15 cellular contexts compared by ENCODE assay signal in genomic region chr12:122942609-122943008, GRCh38. TPM values are rescaled to one million over a fixed set of nuclear protein-coding genes. Genes with fewer than 3 reads are reported as not detected.
A peak's percentile ranks its signal among the peaks of the same experiment; 100 is the strongest.
DNase-seq lines count a peak whose midpoint lies in the region; ATAC-seq, FAIRE-seq and TF ChIP-seq lines count a peak whose summit lies in the region.
"Had no signal": no experiment of that assay in that cellular context is flagged by ENCODE, and none has a peak within 500 bp of the region (broad histone marks: within the 10 kb centered on the region; RNA-seq: fewer than 3 reads in every experiment).

No MANE protein-coding gene starts in this region.

- peaks cover 0 to 1% of the 10 kb centered on the region in 2 donors for H3K36me3 Mint-ChIP-seq in CD14-positive monocyte
- no peaks in the 10 kb centered on the region for H3K36me3 Mint-ChIP-seq in activated T-helper 1 cell treated with anti-CD3 and anti-CD28 coated beads, Interleukin-12 subunit alpha, Interleukin-12 subunit beta, Interleukin-2, Interleukin-4 antibody, amounts not matched to agents 30 ng/mL and 10 ng/mL and 1 ng/mL, durations not matched to agents 14 hours and 24 hours and 36 hours (ENCODE audit: low read depth)
- H3K36me3 Mint-ChIP-seq: CD4-positive, alpha-beta memory T cell had no signal

- BruUV-seq in endothelial cell of umbilical vein (replicated peaks; lab: Mats Ljungman, UMichigan) = no TSS peak

- H3K4me1 Mint-ChIP-seq in CD14-positive monocyte = peaks cover 34% of the 10 kb centered on the region
- H3K4me1 Mint-ChIP-seq in activated T-helper 1 cell treated with anti-CD3 and anti-CD28 coated beads, Interleukin-12 subunit alpha, Interleukin-12 subunit beta, Interleukin-2, Interleukin-4 antibody, amounts not matched to agents 30 ng/mL and 10 ng/mL and 1 ng/mL, durations not matched to agents 14 hours and 24 hours and 36 hours (ENCODE audit: low read depth) = peaks cover 42% of the 10 kb centered on the region

- DNase-seq in Daoy (ENCODE audit: low read depth) (peak; percentile 66), NCI-H345 treated with DMSO at 0.1 percent for 48 hours (lab: John Stamatoyannopoulos, UW; ENCODE audit: unreplicated experiment) (peak; percentile 15), endothelial cell of umbilical vein (ENCODE audit: low read depth, low spot score) (no peak), sigmoid colon (no peak), CD14-positive monocyte (ENCODE audit: low spot score) (no peak), anterior cingulate cortex (lab: John Stamatoyannopoulos, UW) (no peak), pancreas (no peak)
- DNase-seq in activated T-helper 1 cell treated with anti-CD3 and anti-CD28 coated beads, Interleukin-12 subunit alpha, Interleukin-12 subunit beta, Interleukin-2, Interleukin-4 antibody, amounts not matched to agents 30 ng/mL and 10 ng/mL and 1 ng/mL, durations not matched to agents 14 hours and 24 hours and 36 hours (ENCODE audit: low spot score) = no peak
- DNase-seq: activated CD8-positive, alpha-beta memory T cell treated with anti-CD3 and anti-CD28 coated beads for 24 hours; CD4-positive, alpha-beta memory T cell; central memory CD4-positive, alpha-beta T cell; retina; SHP77 treated with DMSO at 0.1 percent for 48 hours; stimulated activated naive CD8-positive, alpha-beta T cell treated with anti-CD3 and anti-CD28 coated beads, Interleukin-15, amount 100 ng/mL, for 72 hours had no signal

- peaks cover 0 to 2% (median 1%) of the 10 kb centered on the region in 7 donors for H3K9me3 Mint-ChIP-seq in CD14-positive monocyte
- H3K9me3 Mint-ChIP-seq in activated T-helper 1 cell treated with anti-CD3 and anti-CD28 coated beads, Interleukin-12 subunit alpha, Interleukin-12 subunit beta, Interleukin-2, Interleukin-4 antibody, amounts not matched to agents 30 ng/mL and 10 ng/mL and 1 ng/mL, durations not matched to agents 14 hours and 24 hours and 36 hours = no peaks in the 10 kb centered on the region
- H3K9me3 Mint-ChIP-seq: CD4-positive, alpha-beta memory T cell; stimulated activated naive CD8-positive, alpha-beta T cell treated with anti-CD3 and anti-CD28 coated beads, Interleukin-15, amount 100 ng/mL, for 72 hours had no signal

- intact Hi-C loops in endothelial cell of umbilical vein (cut with micrococcal nuclease) = loop anchor here (1.0 to 5.0 kb wide), 2 partner anchors 33 to 45 kb away; partner anchors contain the start of genes OGFOD2 and VPS37B
- intact Hi-C loops in sigmoid colon (cut with DNase I) = no loop called here
- intact Hi-C loops in CD14-positive monocyte (cut with micrococcal nuclease) = no loop called here
- intact Hi-C loops in activated T-helper 1 cell treated with anti-CD3 and anti-CD28 coated beads, Interleukin-12 subunit alpha, Interleukin-12 subunit beta, Interleukin-2, Interleukin-4 antibody, amounts not matched to agents 30 ng/mL and 10 ng/mL and 1 ng/mL, durations not matched to agents 14 hours and 24 hours and 36 hours (cut with micrococcal nuclease) = no loop called here
- intact Hi-C loops in pancreas (cut with DNase I) = no loop called here

- no peaks in the 10 kb centered on the region for H3K9me3 ChIP-seq in endothelial cell of umbilical vein (replicated peaks; ENCODE audit: control insufficient read depth, insufficient read depth, low read length)
- H3K9me3 ChIP-seq in sigmoid colon = no peaks in the 10 kb centered on the region
- H3K9me3 ChIP-seq in pancreas = no peaks in the 10 kb centered on the region

- no peak for TF ChIP-seq CTCF in endothelial cell of umbilical vein (IDR thresholded peaks at IDR 0.05; ENCODE audit: extremely low read depth in 1 of 2, insufficient read depth in 1 of 2, low read depth in 1 of 2, low read length in 2 of 2)
- TF ChIP-seq CTCF in sigmoid colon (IDR thresholded peaks at IDR 0.05) = no peak
- TF ChIP-seq CTCF in CD14-positive monocyte (IDR thresholded peaks at IDR 0.05) = no peak
- TF ChIP-seq CTCF in pancreas (IDR thresholded peaks at IDR 0.05) = no peak

- TF ChIP-seq POLR2A in endothelial cell of umbilical vein (IDR thresholded peaks at IDR 0.05; ENCODE audit: low read depth, low read length) (peak; percentile 8), sigmoid colon (IDR thresholded peaks at IDR 0.05) (no peak)

- no peak overlapping the region for H3K9ac ChIP-seq in endothelial cell of umbilical vein (replicated peaks; ENCODE audit: extremely low read depth, insufficient read depth, low read length)

- H3K36me3 ChIP-seq in endothelial cell of umbilical vein (ENCODE audit: control insufficient read depth in 2 of 2, extremely low read depth in 1 of 2, insufficient read depth in 2 of 2, low read length in 2 of 2) = peaks cover 0 to 2% of the 10 kb centered on the region in 2 experiments
- no peaks in the 10 kb centered on the region for H3K36me3 ChIP-seq in sigmoid colon
- H3K36me3 ChIP-seq in pancreas = no peaks in the 10 kb centered on the region

- peaks cover 2 to 3% (median 3%) of the 10 kb centered on the region in 3 donors for H3K27me3 Mint-ChIP-seq in CD14-positive monocyte (ENCODE audit: low read depth in 3 of 3)
- H3K27me3 Mint-ChIP-seq in activated T-helper 1 cell treated with anti-CD3 and anti-CD28 coated beads, Interleukin-12 subunit alpha, Interleukin-12 subunit beta, Interleukin-2, Interleukin-4 antibody, amounts not matched to agents 30 ng/mL and 10 ng/mL and 1 ng/mL, durations not matched to agents 14 hours and 24 hours and 36 hours (ENCODE audit: insufficient read depth) = no peaks in the 10 kb centered on the region
- H3K27me3 Mint-ChIP-seq: CD4-positive, alpha-beta memory T cell; stimulated activated naive CD8-positive, alpha-beta T cell treated with anti-CD3 and anti-CD28 coated beads, Interleukin-15, amount 100 ng/mL, for 72 hours had no signal

- H3K9me1 ChIP-seq in endothelial cell of umbilical vein (replicated peaks; ENCODE audit: control insufficient read depth, extremely low read depth, insufficient read depth, low read length) = no peaks in the 10 kb centered on the region

- H3K27ac ChIP-seq in endothelial cell of umbilical vein (ENCODE audit: insufficient read depth, low read depth, low read length) = peak overlapping the region; percentile 54
- H3K27ac ChIP-seq in sigmoid colon = peak overlapping the region in 3 of 4 donors; percentile 21 to 49 (median 31)
- no peak overlapping the region for H3K27ac ChIP-seq in pancreas

- TF ChIP-seq EP300 in sigmoid colon (IDR thresholded peaks at IDR 0.05) = no peak

- peak overlapping the region in 2 of 7 donors; percentile 46 to 68 for H3K27ac Mint-ChIP-seq in CD14-positive monocyte
- H3K27ac Mint-ChIP-seq in activated T-helper 1 cell treated with anti-CD3 and anti-CD28 coated beads, Interleukin-12 subunit alpha, Interleukin-12 subunit beta, Interleukin-2, Interleukin-4 antibody, amounts not matched to agents 30 ng/mL and 10 ng/mL and 1 ng/mL, durations not matched to agents 14 hours and 24 hours and 36 hours = no peak overlapping the region
- H3K27ac Mint-ChIP-seq: stimulated activated naive CD8-positive, alpha-beta T cell treated with anti-CD3 and anti-CD28 coated beads, Interleukin-15, amount 100 ng/mL, for 72 hours had no signal

- H3K27me3 ChIP-seq in endothelial cell of umbilical vein (ENCODE audit: control insufficient read depth in 2 of 2, insufficient read depth in 2 of 2, low read length in 2 of 2) = no peaks in the 10 kb centered on the region
- H3K27me3 ChIP-seq in sigmoid colon = no peaks in the 10 kb centered on the region
- H3K27me3 ChIP-seq in pancreas = no peaks in the 10 kb centered on the region

- no peak overlapping the region for H3K4me3 ChIP-seq in endothelial cell of umbilical vein (replicated peaks in 1 of 3; ENCODE audit: insufficient read depth in 1 of 3, low read depth in 1 of 3, low read length in 3 of 3)
- H3K4me3 ChIP-seq in sigmoid colon = no peak overlapping the region
- no peak overlapping the region for H3K4me3 ChIP-seq in pancreas

- H3K4me1 ChIP-seq in endothelial cell of umbilical vein (ENCODE audit: control insufficient read depth, extremely low read depth, insufficient read depth, low read length) = peaks cover 40% of the 10 kb centered on the region
- peaks cover 0 to 20% (median 3%) of the 10 kb centered on the region in 4 donors for H3K4me1 ChIP-seq in sigmoid colon
- no peaks in the 10 kb centered on the region for H3K4me1 ChIP-seq in pancreas

- POLR2A ChIA-PET in endothelial cell of umbilical vein (lab: Charles Lee) = interaction anchor here (0.6 kb wide), 1 partner anchor 26 kb away, joined by 8 read pairs; no protein-coding TSS in a partner anchor

- H4K20me1 ChIP-seq in endothelial cell of umbilical vein (replicated peaks; ENCODE audit: control insufficient read depth, extremely low read depth, insufficient read depth, low read length) = no peaks in the 10 kb centered on the region

- no peak overlapping the region for H3K4me2 ChIP-seq in endothelial cell of umbilical vein (ENCODE audit: insufficient read depth, low read length)

- dilution Hi-C loops in endothelial cell of umbilical vein (cut with MboI; ENCODE audit: extremely low pct_ligation_motif_present, low sequenced_read_pairs) = no loop called here

- no peak overlapping the region for H3K4me3 Mint-ChIP-seq in CD14-positive monocyte
- H3K4me3 Mint-ChIP-seq in activated T-helper 1 cell treated with anti-CD3 and anti-CD28 coated beads, Interleukin-12 subunit alpha, Interleukin-12 subunit beta, Interleukin-2, Interleukin-4 antibody, amounts not matched to agents 30 ng/mL and 10 ng/mL and 1 ng/mL, durations not matched to agents 14 hours and 24 hours and 36 hours = no peak overlapping the region
- H3K4me3 Mint-ChIP-seq: CD4-positive, alpha-beta memory T cell; stimulated activated naive CD8-positive, alpha-beta T cell treated with anti-CD3 and anti-CD28 coated beads, Interleukin-15, amount 100 ng/mL, for 72 hours had no signal

- FAIRE-seq in endothelial cell of umbilical vein (lab: Jason Lieb, UNC) (no peak), pancreas (lab: Jason Lieb, UNC) (no peak)
- FAIRE-seq: HTR-8/SVneo had no signal

- H2AFZ ChIP-seq in endothelial cell of umbilical vein (ENCODE audit: low read depth, low read length) = no peak overlapping the region

- CTCF ChIA-PET in endothelial cell of umbilical vein (lab: Charles Lee) = interaction anchor here (19.1 kb wide), 1 partner anchor 82 kb away, joined by 200 read pairs; no protein-coding TSS in a partner anchor

- H3K79me2 ChIP-seq in endothelial cell of umbilical vein (ENCODE audit: control insufficient read depth, insufficient read depth, low read length) = no peaks in the 10 kb centered on the region

- no peak for ATAC-seq in pancreas
- ATAC-seq: stimulated activated naive CD8-positive, alpha-beta T cell treated with anti-CD3 and anti-CD28 coated beads, Interleukin-15, amount 100 ng/mL, for 72 hours had no signal

- WGBS in sigmoid colon, 2 donors = 94 to 98% methylated on average over 1 of the region's 1 CpG
- WGBS in pancreas, 2 donors = 89% methylated on average over 1 of the region's 1 CpG

RNA-seq across cellular contexts. Expression of gene ABCB9, which starts 23.7 kb away (rescaled TPM):
- 6.4 and 12.4 TPM in 2 replicates for total RNA-seq in Daoy (2014; rRNA removed; shearing (Covaris generic))
- total RNA-seq in endothelial cell of umbilical vein (12.0 and 16.9 TPM in 2 replicates), sigmoid colon (1 to 10 TPM; 1.6 to 3.8 (median 2.8) TPM), pancreas (1 to 10 TPM; 1.3 to 4.8 (median 2.7) TPM)
- polyA plus RNA-seq in endothelial cell of umbilical vein (11.7 and 14.9 TPM in 2 replicates), sigmoid colon (1 to 10 TPM; 1.2 to 5.3 (median 3.5) TPM), CD14-positive monocyte (under 1 TPM; 0.14 to 0.22 TPM), pancreas (1 to 10 TPM; 4.9 to 6.7 TPM)
- 6.0 and 7.2 TPM in 2 replicates for polyA plus RNA-seq in endothelial cell of umbilical vein (2011; cell fraction: cytosol; rRNA removed)
- polyA plus RNA-seq in endothelial cell of umbilical vein (2011; cell fraction: nucleus; rRNA removed) = 17.7 and 19.0 TPM in 2 replicates
- polyA plus RNA-seq in endothelial cell of umbilical vein (2012) = 5.9 and 7.8 TPM in 2 replicates
- polyA minus RNA-seq in endothelial cell of umbilical vein = 20.0 and 29.5 TPM in 2 replicates
- 5.3 TPM for polyA minus RNA-seq in endothelial cell of umbilical vein (2011; cell fraction: cytosol; rRNA and poly(A)+ RNA removed)
- 16.0 and 19.1 TPM in 2 replicates for polyA minus RNA-seq in endothelial cell of umbilical vein (2011; cell fraction: nucleus; rRNA and poly(A)+ RNA removed)
- 3.8 and 4.4 TPM in 2 replicates for total RNA-seq in activated T-helper 1 cell treated with anti-CD3 and anti-CD28 coated beads, Interleukin-12 subunit alpha, Interleukin-12 subunit beta, Interleukin-2, Interleukin-4 antibody, amounts not matched to agents 30 ng/mL and 10 ng/mL and 1 ng/mL, durations not matched to agents 14 hours and 24 hours and 36 hours

RNA-seq across cellular contexts. Expression of gene OGFOD2, which starts 32.4 kb away (rescaled TPM):
- 19.1 and 34.3 TPM in 2 replicates for total RNA-seq in Daoy (2014; rRNA removed; shearing (Covaris generic))
- total RNA-seq in endothelial cell of umbilical vein (17.9 and 24.1 TPM in 2 replicates), sigmoid colon (10 to 100 TPM in 2 of 4 donors, 1 to 10 TPM in 2; 8.1 to 13.6 (median 9.4) TPM), pancreas (10 to 100 TPM; 12.9 to 20.9 (median 17.2) TPM)
- polyA plus RNA-seq in endothelial cell of umbilical vein (16.8 and 24.6 TPM in 2 replicates), sigmoid colon (10 to 100 TPM; 10.2 to 26.5 (median 17.8) TPM), CD14-positive monocyte (10 to 100 TPM; 13.0 to 13.6 TPM), pancreas (10 to 100 TPM; 22.2 to 30.9 TPM)
- 10.0 and 13.4 TPM in 2 replicates for polyA plus RNA-seq in endothelial cell of umbilical vein (2011; cell fraction: cytosol; rRNA removed)
- 49.8 and 60.2 TPM in 2 replicates for polyA plus RNA-seq in endothelial cell of umbilical vein (2011; cell fraction: nucleus; rRNA removed)
- 9.3 and 14.4 TPM in 2 replicates for polyA plus RNA-seq in endothelial cell of umbilical vein (2012)
- polyA minus RNA-seq in endothelial cell of umbilical vein = 11.2 and 14.9 TPM in 2 replicates
- polyA minus RNA-seq in endothelial cell of umbilical vein (2011; cell fraction: cytosol; rRNA and poly(A)+ RNA removed) = 12.9 TPM
- 11.1 and 11.3 TPM in 2 replicates for polyA minus RNA-seq in endothelial cell of umbilical vein (2011; cell fraction: nucleus; rRNA and poly(A)+ RNA removed)
- total RNA-seq in activated T-helper 1 cell treated with anti-CD3 and anti-CD28 coated beads, Interleukin-12 subunit alpha, Interleukin-12 subunit beta, Interleukin-2, Interleukin-4 antibody, amounts not matched to agents 30 ng/mL and 10 ng/mL and 1 ng/mL, durations not matched to agents 14 hours and 24 hours and 36 hours = 18.0 and 22.1 TPM in 2 replicates

RNA-seq across cellular contexts. Expression of gene ARL6IP4, which starts 37.9 kb away (rescaled TPM):
- total RNA-seq in Daoy (2014; rRNA removed; shearing (Covaris generic)) = 252 and 278 TPM in 2 replicates
- total RNA-seq in endothelial cell of umbilical vein = 217 and 226 TPM in 2 replicates
- 181 and 193 TPM in 2 replicates for polyA plus RNA-seq in endothelial cell of umbilical vein
- polyA plus RNA-seq in endothelial cell of umbilical vein (2011; cell fraction: cytosol; rRNA removed) = 307 and 353 TPM in 2 replicates
- polyA plus RNA-seq in endothelial cell of umbilical vein (2011; cell fraction: nucleus; rRNA removed) = 254 and 309 TPM in 2 replicates
- polyA plus RNA-seq in endothelial cell of umbilical vein (2012) = 186 and 240 TPM in 2 replicates
- 47.9 and 49.3 TPM in 2 replicates for polyA minus RNA-seq in endothelial cell of umbilical vein
- polyA minus RNA-seq in endothelial cell of umbilical vein (2011; cell fraction: cytosol; rRNA and poly(A)+ RNA removed) = 43.5 TPM
- 9.7 and 23.7 TPM in 2 replicates for polyA minus RNA-seq in endothelial cell of umbilical vein (2011; cell fraction: nucleus; rRNA and poly(A)+ RNA removed)
- total RNA-seq in sigmoid colon = 100 to 1,000 TPM; 211 to 358 (median 327) TPM
- 100 to 1,000 TPM; 233 to 312 (median 243) TPM for polyA plus RNA-seq in sigmoid colon
- 100 to 1,000 TPM; 152 to 167 TPM for polyA plus RNA-seq in CD14-positive monocyte
- 154 and 155 TPM in 2 replicates for total RNA-seq in activated T-helper 1 cell treated with anti-CD3 and anti-CD28 coated beads, Interleukin-12 subunit alpha, Interleukin-12 subunit beta, Interleukin-2, Interleukin-4 antibody, amounts not matched to agents 30 ng/mL and 10 ng/mL and 1 ng/mL, durations not matched to agents 14 hours and 24 hours and 36 hours
- total RNA-seq in pancreas = 100 to 1,000 TPM in 4 of 6 donors, 10 to 100 TPM in 2; 85.3 to 129 (median 101) TPM
- polyA plus RNA-seq in pancreas = 100 to 1,000 TPM; 281 to 296 TPM

RNA-seq across cellular contexts. Expression of gene VPS37B, which starts 46.7 kb away (rescaled TPM):
- 46.6 and 51.4 TPM in 2 replicates for total RNA-seq in Daoy (2014; rRNA removed; shearing (Covaris generic))
- total RNA-seq in endothelial cell of umbilical vein (45.9 and 46.4 TPM in 2 replicates), sigmoid colon (10 to 100 TPM in 3 of 4 donors, 1 to 10 TPM in 1; 8.6 to 17.2 (median 15.3) TPM), pancreas (10 to 100 TPM; 13.5 to 20.2 (median 17.3) TPM)
- polyA plus RNA-seq in endothelial cell of umbilical vein (39.5 and 43.5 TPM in 2 replicates), sigmoid colon (10 to 100 TPM; 53.2 to 64.7 (median 54.1) TPM), CD14-positive monocyte (10 to 100 TPM; 12.3 to 16.4 TPM), pancreas (10 to 100 TPM; 27.4 to 30.1 TPM)
- 24.8 and 32.2 TPM in 2 replicates for polyA plus RNA-seq in endothelial cell of umbilical vein (2011; cell fraction: cytosol; rRNA removed)
- 39.9 and 42.2 TPM in 2 replicates for polyA plus RNA-seq in endothelial cell of umbilical vein (2011; cell fraction: nucleus; rRNA removed)
- polyA plus RNA-seq in endothelial cell of umbilical vein (2012) = 25.4 and 32.1 TPM in 2 replicates
- 20.7 and 20.9 TPM in 2 replicates for polyA minus RNA-seq in endothelial cell of umbilical vein
- polyA minus RNA-seq in endothelial cell of umbilical vein (2011; cell fraction: cytosol; rRNA and poly(A)+ RNA removed) = 11.0 TPM
- polyA minus RNA-seq in endothelial cell of umbilical vein (2011; cell fraction: nucleus; rRNA and poly(A)+ RNA removed) = 20.9 and 25.1 TPM in 2 replicates
- total RNA-seq in activated T-helper 1 cell treated with anti-CD3 and anti-CD28 coated beads, Interleukin-12 subunit alpha, Interleukin-12 subunit beta, Interleukin-2, Interleukin-4 antibody, amounts not matched to agents 30 ng/mL and 10 ng/mL and 1 ng/mL, durations not matched to agents 14 hours and 24 hours and 36 hours = 12.7 and 14.3 TPM in 2 replicates

Comparison
In these comparisons a context has a peak if more than half of its experiments do, and no peak if none do; other contexts are left out.
1. DNase-seq: peak in Daoy (single experiment) and NCI-H345 treated with DMSO at 0.1 percent for 48 hours (single experiment); none in endothelial cell of umbilical vein (single experiment), sigmoid colon (single experiment), CD14-positive monocyte (single experiment), anterior cingulate cortex (0 of 58), activated T-helper 1 cell treated with anti-CD3 and anti-CD28 coated beads, Interleukin-12 subunit alpha, Interleukin-12 subunit beta, Interleukin-2, Interleukin-4 antibody, amounts not matched to agents 30 ng/mL and 10 ng/mL and 1 ng/mL, durations not matched to agents 14 hours and 24 hours and 36 hours (single experiment) and pancreas (0 of 6).
2. H3K27ac ChIP-seq: peak in endothelial cell of umbilical vein (single experiment) and sigmoid colon (3 of 4); none in pancreas (0 of 4).